Comparison of ENCODE assay signal across 25 cellular contexts in the genomic region with DNA sequence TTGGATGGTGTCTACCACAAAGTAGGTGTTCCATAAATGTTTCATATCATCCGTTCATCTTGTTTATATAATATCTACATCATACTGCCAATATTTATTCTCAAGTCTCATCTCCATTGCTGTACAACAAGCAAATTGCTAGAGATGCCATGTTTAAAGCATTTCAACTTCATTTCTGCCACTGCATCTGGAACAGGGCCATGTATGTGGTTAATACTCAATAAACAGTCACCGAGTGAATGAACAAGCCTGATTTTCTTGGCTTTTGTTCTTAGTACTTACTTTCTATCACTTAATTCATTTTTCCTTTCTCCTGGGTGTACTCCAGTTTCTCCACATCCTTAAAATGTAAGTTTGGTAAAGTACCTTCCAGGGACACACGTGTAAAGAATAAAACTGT.
"Had no signal": no experiment of that assay in that cellular context is flagged by ENCODE, and none has a peak within 500 bp of the region (broad histone marks: within the 10 kb centered on the region; RNA-seq: fewer than 3 reads in every experiment).

No MANE protein-coding gene starts in this region.

- H3K27ac ChIP-seq: adrenal gland, ascending aorta, epithelial cell of prostate, psoas muscle, thyroid gland, upper lobe of right lung had no signal

- ATAC-seq: activated T-cell treated with anti-CD3 and anti-CD28 coated beads, Interleukin-2, amount 50 U/mL, for 4 hours; left ventricle myocardium superior; natural killer cell treated with Interleukin-12 subunit alpha and Interleukin-12 subunit beta and Interleukin-15 and Interleukin-18, amount 100 ng/mL, for 72 hours; psoas muscle; right cardiac atrium; stimulated activated naive CD8-positive, alpha-beta T cell treated with anti-CD3 and anti-CD28 coated beads, Interleukin-15, Interleukin-2, amounts not matched to agents 100 U/mL and 50 U/mL, for 24 hours; upper lobe of right lung had no signal

- DNase-seq: activated B cell treated with CpG ODN at 0.5 μM for 24 hours; activated CD4-positive, alpha-beta T cell treated with anti-CD3 and anti-CD28 coated beads for 4 hours; activated CD4-positive, alpha-beta T cell treated with anti-CD3 and anti-CD28 coated beads, Interleukin-2, amount 50 U/mL, for 48 hours; activated CD8-positive, alpha-beta memory T cell treated with anti-CD3 and anti-CD28 coated beads, Interleukin-2, amount 50 U/mL, for 48 hours; activated naive CD4-positive, alpha-beta T cell; activated T-cell treated with anti-CD3 and anti-CD28 coated beads, Interleukin-2, amount 50 U/mL, for 4 hours; adrenal gland; cerebellar nuclear complex; cortex of kidney; hippocampal formation; left ventricle myocardium superior; mammary epithelial cell; midbrain; psoas muscle; right cardiac atrium; stimulated activated CD4-positive, alpha-beta T cell treated with anti-CD3 and anti-CD28 coated beads, Interleukin-12 subunit alpha, Interleukin-12 subunit beta, amount 100 ng/mL, for 4 hours; stimulated activated CD4-positive, alpha-beta T cell treated with anti-CD3 and anti-CD28 coated beads, Interleukin-4, amount 100 ng/mL, for 4 hours; stimulated activated naive CD8-positive, alpha-beta T cell treated with anti-CD3 and anti-CD28 coated beads, Interleukin-15, Interleukin-2, amounts not matched to agents 100 U/mL and 50 U/mL, for 24 hours; substantia nigra; T-helper 9 cell; thyroid gland; upper lobe of right lung had no signal

- H3K4me1 ChIP-seq: adrenal gland, ascending aorta, psoas muscle, thyroid gland, upper lobe of right lung had no signal

- H3K4me3 ChIP-seq: adrenal gland, ascending aorta, psoas muscle, thyroid gland, upper lobe of right lung had no signal

- H3K9me3 ChIP-seq: adrenal gland, ascending aorta, psoas muscle, thyroid gland, upper lobe of right lung had no signal

- H3K36me3 ChIP-seq: adrenal gland, ascending aorta, thyroid gland, upper lobe of right lung had no signal

- H3K27me3 ChIP-seq: ascending aorta, thyroid gland, upper lobe of right lung had no signal
